In genomic region chr13:44273991-44274810, GRCh38 we compare ENCODE assay signal across 9 cellular contexts.
DNase-seq lines count a peak whose midpoint lies in the region; ATAC-seq and TF ChIP-seq lines count a peak whose summit lies in the region.
"Had no signal": no experiment of that assay in that cellular context is flagged by ENCODE, and none has a peak within 500 bp of the region (broad histone marks: within the 10 kb centered on the region; RNA-seq: fewer than 3 reads in every experiment).

No MANE protein-coding gene starts in this region.

- H3K4me3 ChIP-seq in OCI-LY7 (ENCODE audit: low read depth, low read length, poor library complexity, severe bottlenecking): peak overlapping the region; percentile 57
- peak overlapping the region in 2 of 3 donors; percentile 13 to 52 for H3K4me3 ChIP-seq in breast epithelium

- CTCF ChIA-PET in OCI-LY7 (lab: Charles Lee; ENCODE audit: unreplicated experiment): interaction anchor here (0.6 to 1.1 kb wide), 2 partner anchors 15 to 163 kb away, joined by 3 to 4 read pairs; no protein-coding TSS in a partner anchor

- peak overlapping the region; percentile 91 for H2AFZ ChIP-seq in OCI-LY7 (ENCODE audit: low read length)

- H3K9me2 ChIP-seq in OCI-LY7 (ENCODE audit: insufficient read depth, low read length): no peaks in the 10 kb centered on the region

- POLR2A ChIA-PET in OCI-LY7 (lab: Charles Lee): interaction anchor here (0.6 to 2.9 kb wide), 13 partner anchors 8 to 1207 kb away, joined by 3 to 14 read pairs (median 3); partner anchors contain the start of genes CCDC122 and LACC1

- no peaks in the 10 kb centered on the region for H3K79me2 ChIP-seq in OCI-LY7 (ENCODE audit: insufficient read depth, low read depth, low read length)

- H3K9me3 ChIP-seq in OCI-LY7 (ENCODE audit: low read length): no peaks in the 10 kb centered on the region
- no peaks in the 10 kb centered on the region for H3K9me3 ChIP-seq in breast epithelium

- H3K4me2 ChIP-seq in OCI-LY7 (ENCODE audit: low read length): peak overlapping the region; percentile 90

- peak; percentile 88 for ATAC-seq in HG02642 (IDR thresholded peaks at IDR 0.05; ENCODE audit: poor library complexity, unreplicated experiment)

- intact Hi-C loops in OCI-LY7 (cut with micrococcal nuclease; ENCODE audit: unreplicated experiment) (loop anchor here (2.0 kb wide), 1 partner anchor 303 kb away; the partner anchor contains the start of gene TSC22D1), breast epithelium (cut with DNase I; ENCODE audit: low total_unique reads) (no loop called here)

- H3K4me1 ChIP-seq in OCI-LY7 (ENCODE audit: insufficient read depth, low read length, poor library complexity, severe bottlenecking): peaks cover 83% of the 10 kb centered on the region
- H3K4me1 ChIP-seq in breast epithelium: peaks cover 0 to 3% of the 10 kb centered on the region in 2 donors

- BruUV-seq in OCI-LY7 (replicated peaks; lab: Mats Ljungman, UMichigan): no TSS peak

- H3K27me3 ChIP-seq in breast epithelium: no peaks in the 10 kb centered on the region

- no peak for TF ChIP-seq CTCF in OCI-LY7 (conservative IDR thresholded peaks at IDR 0.05; ENCODE audit: low read length)
- no peak for TF ChIP-seq CTCF in breast epithelium (IDR thresholded peaks at IDR 0.05)

- H3K27ac ChIP-seq in OCI-LY7 (ENCODE audit: low read depth, low read length, poor library complexity, severe bottlenecking) (peak overlapping the region; percentile 97), breast epithelium (peak overlapping the region; percentile 77 to 84)
- H3K27ac ChIP-seq: C4-2B had no signal

- no peaks in the 10 kb centered on the region for H3K36me3 ChIP-seq in OCI-LY7 (ENCODE audit: insufficient read depth, low read length)
- no peaks in the 10 kb centered on the region for H3K36me3 ChIP-seq in breast epithelium

- no peak for TF ChIP-seq POLR2A in breast epithelium (IDR thresholded peaks at IDR 0.05)

- DNase-seq in SIG-M5 treated with dmso at 0.1 percent for 504 hours (lab: John Stamatoyannopoulos, UW; ENCODE audit: unreplicated experiment): peak; percentile 17
- DNase-seq in SIG-M5 (lab: John Stamatoyannopoulos, UW): no peak
- DNase-seq in OCI-LY7 (ENCODE audit: low spot score): peak; percentile 79
- no peak for DNase-seq in breast epithelium (ENCODE audit: low spot score in 2 of 2)
- DNase-seq in medulla oblongata (ENCODE audit: extremely low spot score): peak; percentile 45
- no peak for DNase-seq in HuH-7.5 (ENCODE audit: low spot score)
- DNase-seq in HUDEP-2 (lab: John Stamatoyannopoulos, UW; ENCODE audit: unreplicated experiment in 76 of 76): no peak

- no peaks in the 10 kb centered on the region for H4K20me1 ChIP-seq in OCI-LY7 (ENCODE audit: insufficient read depth, low read length)

Comparison
In these comparisons a context has a peak if more than half of its experiments do, and no peak if none do; other contexts are left out.
1. DNase-seq: peak in SIG-M5 treated with dmso at 0.1 percent for 504 hours (single experiment), OCI-LY7 (single experiment) and medulla oblongata (single experiment); none in SIG-M5 (single experiment), breast epithelium (0 of 2), HuH-7.5 (single experiment) and HUDEP-2 (0 of 76).